In genomic region chr1:47445823-47446567, GRCh38 we compare ENCODE assay signal across 4 cellular contexts.
A peak's percentile ranks its signal among the peaks of the same experiment; 100 is the strongest.
TF ChIP-seq lines count a peak whose summit lies in the region.

No MANE protein-coding gene starts in this region.

TF ChIP-seq in SK-N-SH, 30 proteins besides CTCF, POLR2A, EP300 and RAD21:
- no peak for TF ChIP-seq TAF1 (IDR thresholded peaks at IDR 0.05; ENCODE audit: borderline replicate concordance, low read depth, low read length)
TF ChIP-seq in SK-N-SH: peak in this region for 0.

TF ChIP-seq in SK-N-SH treated with all-trans-retinoic acid at 6 μM for 48 hours, 23 proteins besides CTCF, POLR2A, EP300 and RAD21:
- no peak for TF ChIP-seq OSR1 (CRISPR knock-in tag; IDR thresholded peaks at IDR 0.05)
- no peak for TF ChIP-seq GLIS3 (CRISPR knock-in tag; IDR thresholded peaks at IDR 0.05)
- no peak for TF ChIP-seq ZNF70 (CRISPR knock-in tag; IDR thresholded peaks at IDR 0.05)
- no peak for TF ChIP-seq SNAI2 (CRISPR knock-in tag; IDR thresholded peaks at IDR 0.05)
- TF ChIP-seq TSHZ2 (CRISPR knock-in tag; IDR thresholded peaks at IDR 0.05), result no peak
- TF ChIP-seq ZFP3 (CRISPR knock-in tag; IDR thresholded peaks at IDR 0.05), result no peak

TF ChIP-seq in H1, 55 proteins besides CTCF, POLR2A, EP300 and RAD21:
- no peak for TF ChIP-seq SRF (IDR thresholded peaks at IDR 0.05; ENCODE audit: low read depth, low read length)
- TF ChIP-seq KDM5A (IDR thresholded peaks at IDR 0.05; ENCODE audit: low read length), result no peak
- peak; percentile 1; the same call in 1 of the 2 replicates for TF ChIP-seq SUZ12 (IDR thresholded peaks at IDR 0.05; ENCODE audit: low read length)
TF ChIP-seq in H1: peak in this region for 1.

TF ChIP-seq in neural cell, 6 proteins besides CTCF, POLR2A, EP300 and RAD21:
- no peak for TF ChIP-seq SMC3 (conservative IDR thresholded peaks at IDR 0.05; ENCODE audit: poor library complexity)
- no peak for TF ChIP-seq MXI1 (conservative IDR thresholded peaks at IDR 0.05; ENCODE audit: poor library complexity, severe bottlenecking)
- no peak for TF ChIP-seq REST (IDR thresholded peaks at IDR 0.05; ENCODE audit: borderline replicate concordance)
- TF ChIP-seq TAF1 (IDR thresholded peaks at IDR 0.05; ENCODE audit: low read depth), result no peak
- TF ChIP-seq POLR2AphosphoS5 (IDR thresholded peaks at IDR 0.05), result no peak
- peak; percentile 47 for TF ChIP-seq EZH2 (IDR thresholded peaks at IDR 0.05; ENCODE audit: borderline replicate concordance, insufficient read depth, low read length, poor library complexity, severe bottlenecking)
